ENCODE assay signal across 8 cellular contexts in the genomic region with DNA sequence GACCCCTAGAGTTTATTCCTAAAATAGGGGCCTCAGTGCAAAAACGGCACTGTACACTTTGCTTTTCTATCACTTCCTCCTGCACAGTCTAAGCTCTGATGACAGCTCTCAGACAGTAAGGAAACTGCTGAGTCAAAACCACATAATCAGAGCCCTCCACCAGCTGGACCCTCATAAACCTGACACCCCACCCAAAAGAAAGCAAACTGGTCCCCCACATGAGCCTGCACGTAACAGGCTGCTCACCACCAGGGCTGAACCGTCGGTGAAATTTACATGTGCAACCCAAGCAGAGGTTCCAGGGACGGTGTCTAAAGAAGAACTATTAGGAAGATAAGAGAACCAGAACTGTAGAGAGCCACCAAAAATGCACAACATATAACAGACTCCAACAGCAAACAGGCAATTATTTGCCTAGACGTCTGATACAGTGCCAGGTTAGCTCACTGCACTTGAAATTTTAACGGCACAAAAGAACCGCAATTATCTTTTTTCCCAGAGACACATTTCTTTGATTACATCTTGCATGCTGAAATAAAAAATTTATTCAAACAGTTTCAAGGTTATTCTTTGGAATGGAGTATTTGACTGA. TPM values are rescaled to one million over a fixed set of nuclear protein-coding genes. Genes with fewer than 3 reads are reported as not detected.
DNase-seq lines count a peak whose midpoint lies in the region; ATAC-seq and TF ChIP-seq lines count a peak whose summit lies in the region.

No MANE protein-coding gene starts in this region.

- no peaks in the 10 kb centered on the region for H3K9me3 Mint-ChIP-seq in chondrocyte (ENCODE audit: low read depth)

- no peak for TF ChIP-seq CTCF in chondrocyte (IDR thresholded peaks at IDR 0.05)

- H3K27me3 ChIP-seq in rectal smooth muscle tissue (ENCODE audit: control insufficient read depth, insufficient read depth, low read length), result no peaks in the 10 kb centered on the region

- H3K36me3 Mint-ChIP-seq in chondrocyte (ENCODE audit: low read depth), result no peaks in the 10 kb centered on the region

- no peaks in the 10 kb centered on the region for H3K27me3 Mint-ChIP-seq in chondrocyte (ENCODE audit: low read depth)

- H3K27ac ChIP-seq in rectal smooth muscle tissue (ENCODE audit: low read depth, low read length), result peak overlapping the region; percentile 23

- H3K4me1 ChIP-seq in rectal smooth muscle tissue (ENCODE audit: control insufficient read depth, insufficient read depth, low read length), result peaks cover 21% of the 10 kb centered on the region

- H3K27ac Mint-ChIP-seq in chondrocyte (ENCODE audit: unreplicated experiment), result peak overlapping the region; percentile 94

- H3K9ac ChIP-seq in rectal smooth muscle tissue (ENCODE audit: low read length), result no peak overlapping the region

- peaks cover 65% of the 10 kb centered on the region for H3K4me1 Mint-ChIP-seq in chondrocyte (ENCODE audit: low read depth)

- in situ Hi-C loops in G401 (cut with HindIII; ENCODE audit: low sequenced_read_pairs), result no loop called here

- H3K4me3 Mint-ChIP-seq in chondrocyte (ENCODE audit: unreplicated experiment), result no peak overlapping the region

- no peak overlapping the region for H3K4me3 ChIP-seq in rectal smooth muscle tissue (ENCODE audit: low read length)

- no peaks in the 10 kb centered on the region for H3K36me3 ChIP-seq in rectal smooth muscle tissue (ENCODE audit: control insufficient read depth, insufficient read depth, low read length)

- ATAC-seq in GM18502 (IDR thresholded peaks at IDR 0.05; ENCODE audit: poor library complexity, unreplicated experiment), result peak; percentile 75

- DNase-seq in HCEC 1CT (peak; percentile 27), NCI-H2029 treated with DMSO at 0.1 percent for 48 hours (lab: John Stamatoyannopoulos, UW) (peak; percentile 41), chondrocyte (ENCODE audit: low spot score) (no peak), G401 (ENCODE audit: low spot score) (no peak), midbrain (lab: John Stamatoyannopoulos, UW) (no peak)
- no peak for DNase-seq in stimulated activated CD4-positive, alpha-beta T cell treated with anti-CD3 and anti-CD28 coated beads, Interleukin-2, amount 100 ng/mL, for 24 hours

RNA-seq across cellular contexts. Expression of gene SGMS1, which starts 19.6 kb away (rescaled TPM):
- 22.6 to 27.1 TPM (median 24.9 TPM) in 3 replicates for total RNA-seq in chondrocyte
- total RNA-seq in G401 (2014; rRNA removed; shearing (Covaris generic)), result 10.0 and 25.5 TPM in 2 replicates

Comparison
In these comparisons a context has a peak if more than half of its experiments do, and no peak if none do; other contexts are left out.
1. DNase-seq: peak in HCEC 1CT (single experiment) and NCI-H2029 treated with DMSO at 0.1 percent for 48 hours (single experiment); none in chondrocyte (single experiment), G401 (single experiment), stimulated activated CD4-positive, alpha-beta T cell treated with anti-CD3 and anti-CD28 coated beads, Interleukin-2, amount 100 ng/mL, for 24 hours (0 of 2) and midbrain (single experiment).